Comparison of ENCODE assay signal across 8 cellular contexts in the genomic region with DNA sequence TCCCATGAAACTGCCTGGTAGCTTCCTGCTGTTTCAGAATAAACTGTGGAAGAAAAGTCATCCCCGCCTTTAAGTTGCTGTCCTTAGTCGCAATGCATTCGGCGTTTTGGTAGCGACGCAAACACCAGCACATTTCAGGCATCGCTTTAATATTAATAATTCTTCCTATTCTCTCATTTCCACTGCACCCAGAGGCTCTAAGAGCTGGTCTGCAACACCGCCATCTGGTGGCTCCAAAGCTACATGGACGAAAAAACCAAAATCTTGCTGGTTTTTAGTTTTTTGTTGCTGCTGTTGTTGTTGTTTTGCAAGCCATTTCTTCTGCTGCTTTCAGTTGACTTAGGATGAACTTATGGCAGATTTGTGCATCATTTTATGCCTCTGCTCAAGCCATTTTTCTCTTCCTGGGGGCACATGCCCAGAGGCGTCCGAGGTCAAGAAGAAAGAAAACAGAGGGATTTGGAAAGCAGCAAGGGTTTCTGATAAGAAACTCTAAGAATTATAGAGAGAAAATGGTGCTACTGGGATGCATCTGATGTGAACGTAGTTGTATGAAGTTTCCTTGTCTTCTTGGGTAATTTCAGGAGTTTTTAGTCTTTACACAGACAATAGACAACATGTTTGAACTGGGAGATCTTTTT.
DNase-seq lines count a peak whose midpoint lies in the region; ATAC-seq, FAIRE-seq and TF ChIP-seq lines count a peak whose summit lies in the region.

No MANE protein-coding gene starts in this region.

- H3K9me3 ChIP-seq in keratinocyte (ENCODE audit: control insufficient read depth, low read depth, low read length) (no peaks in the 10 kb centered on the region), testis (no peaks in the 10 kb centered on the region)

- ATAC-seq in esophagus mucosa (no peak), GM19467 (IDR thresholded peaks at IDR 0.05; ENCODE audit: unreplicated experiment) (no peak)

- H3K4me2 ChIP-seq in keratinocyte (ENCODE audit: control insufficient read depth, extremely low read depth, insufficient read depth, low read depth, low read length): no peak overlapping the region

- 27 to 31% methylated on average over 12 of the region's 12 CpGs for WGBS in testis, 2 donors

- TF ChIP-seq CTCF in C4-2B (conservative IDR thresholded peaks at IDR 0.05) (peak; percentile 86), astrocyte of the spinal cord (IDR thresholded peaks at IDR 0.05; ENCODE audit: low read depth, low read length) (peak; percentile 79), keratinocyte (optimal IDR thresholded peaks at IDR 0.05 in 1 of 3, IDR thresholded peaks at IDR 0.05 in 1 of 3, conservative IDR thresholded peaks at IDR 0.05 in 1 of 3; ENCODE audit: extremely low read depth in 1 of 3, insufficient read depth in 2 of 3, low read length in 3 of 3) (peak; percentile 53 to 86 (median 68)), testis (IDR thresholded peaks at IDR 0.05) (peak; percentile 57 to 74 (median 65))

- TF ChIP-seq POLR2A in testis (IDR thresholded peaks at IDR 0.05): no peak

- H3K36me3 ChIP-seq in keratinocyte (ENCODE audit: control insufficient read depth in 2 of 2, extremely low read depth in 1 of 2, insufficient read depth in 2 of 2, low read length in 2 of 2) (no peaks in the 10 kb centered on the region), testis (ENCODE audit: low read depth, missing control alignments) (no peaks in the 10 kb centered on the region)

- dilution Hi-C loops in keratinocyte (cut with MboI; ENCODE audit: extremely low pct_ligation_motif_present, low sequenced_read_pairs): no loop called here

- H3K27me3 ChIP-seq in keratinocyte (ENCODE audit: control insufficient read depth, extremely low read depth, insufficient read depth, low read length) (no peaks in the 10 kb centered on the region), testis (no peaks in the 10 kb centered on the region)

- H4K20me1 ChIP-seq in keratinocyte (ENCODE audit: control insufficient read depth, extremely low read depth, insufficient read depth, low read length): no peaks in the 10 kb centered on the region

- H3K9me1 ChIP-seq in keratinocyte (ENCODE audit: control insufficient read depth, extremely low read depth, insufficient read depth, low read length): no peaks in the 10 kb centered on the region

- no peak for FAIRE-seq in keratinocyte (lab: Jason Lieb, UNC)

- H3K27ac ChIP-seq in C4-2B: no peak overlapping the region
- no peak overlapping the region for H3K27ac ChIP-seq in keratinocyte (ENCODE audit: control insufficient read depth, insufficient read depth, low read length)
- H3K27ac ChIP-seq in testis: no peak overlapping the region

- intact Hi-C loops in testis (cut with DNase I; ENCODE audit: low total_unique reads): no loop called here

- H3K4me3 ChIP-seq in astrocyte of the spinal cord (ENCODE audit: low read depth, low read length) (no peak overlapping the region), keratinocyte (ENCODE audit: control insufficient read depth in 2 of 3, extremely low read depth in 1 of 3, insufficient read depth in 2 of 3, low read depth in 1 of 3, low read length in 3 of 3) (no peak overlapping the region), testis (peak overlapping the region; percentile 11 to 29)

- no peak overlapping the region for H3K9ac ChIP-seq in keratinocyte (ENCODE audit: control insufficient read depth, extremely low read depth, insufficient read depth, low read length)

- DNase-seq in GM19240 (ENCODE audit: insufficient read length, low spot score): peak; percentile 14
- peak; percentile 30 for DNase-seq in NCI-H2227 treated with DMSO at 0.1 percent for 48 hours (lab: John Stamatoyannopoulos, UW)
- peak; percentile 22 for DNase-seq in astrocyte of the spinal cord (ENCODE audit: low read depth, low spot score)
- DNase-seq in keratinocyte (ENCODE audit: low read depth, low spot score): no peak
- DNase-seq in testis: peak; percentile 58

- H3K79me2 ChIP-seq in keratinocyte (ENCODE audit: control insufficient read depth, insufficient read depth, low read length): no peaks in the 10 kb centered on the region

- H3K4me1 ChIP-seq in keratinocyte (ENCODE audit: control insufficient read depth, extremely low read depth, insufficient read depth, low read length) (no peaks in the 10 kb centered on the region), testis (no peaks in the 10 kb centered on the region)

- in situ Hi-C loops in astrocyte of the spinal cord (cut with HindIII; ENCODE audit: low sequenced_read_pairs): no loop called here

- no peak overlapping the region for H2AFZ ChIP-seq in keratinocyte (ENCODE audit: control insufficient read depth, low read length)

Comparison
In these comparisons a context has a peak if more than half of its experiments do, and no peak if none do; other contexts are left out.
1. H3K4me3 ChIP-seq: peak in testis (2 of 2); none in astrocyte of the spinal cord (single experiment) and keratinocyte (0 of 3).
2. Peak in every context shown above with its lines, with median percentiles within 50 percentile points of each other: CTCF ChIP-seq.